17 cellular contexts compared by ENCODE assay signal in the genomic region with DNA sequence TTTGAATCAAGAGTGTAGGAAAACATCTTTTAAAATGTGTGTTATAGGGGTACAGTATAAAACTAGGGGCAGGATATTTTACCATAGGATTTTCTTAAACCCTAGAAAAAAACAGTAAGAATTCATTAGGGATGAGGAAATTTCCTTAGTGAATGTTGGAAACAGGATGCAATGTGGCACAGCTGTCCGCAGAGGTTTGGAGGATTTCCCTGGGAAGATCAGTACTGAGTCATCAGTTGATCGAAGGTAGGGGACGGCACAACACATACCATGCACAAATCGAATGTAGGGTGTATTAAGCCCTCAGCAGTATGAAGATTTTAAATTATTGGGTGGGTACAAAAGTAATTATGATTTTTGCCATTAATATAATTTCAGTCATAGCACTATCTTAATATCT. TPM values are rescaled to one million over a fixed set of nuclear protein-coding genes. Genes with fewer than 3 reads are reported as not detected.
DNase-seq lines count a peak whose midpoint lies in the region; ATAC-seq and TF ChIP-seq lines count a peak whose summit lies in the region.
"Had no signal": no experiment of that assay in that cellular context is flagged by ENCODE, and none has a peak within 500 bp of the region (broad histone marks: within the 10 kb centered on the region; RNA-seq: fewer than 3 reads in every experiment).

No MANE protein-coding gene starts in this region.

- no peak overlapping the region for H2AK5ac ChIP-seq in mesenchymal stem cell (ENCODE audit: low read length, severe bottlenecking)

- H3K4me1 ChIP-seq in ACC112 (ENCODE audit: control insufficient read depth, insufficient read depth, low read length, unreplicated experiment) (peaks cover 69% of the 10 kb centered on the region), KMS-11 (ENCODE audit: low read depth, poor library complexity, severe bottlenecking) (peaks cover 98% of the 10 kb centered on the region), mesenchymal stem cell (ENCODE audit: control insufficient read depth, insufficient read depth, low read depth, low read length) (no peaks in the 10 kb centered on the region), lower lobe of right lung (peaks cover 31% of the 10 kb centered on the region), adrenal gland (replicated peaks in 1 of 2) (peaks cover 13 to 48% of the 10 kb centered on the region in 2 donors)

- no peak for ATAC-seq in lower lobe of right lung
- ATAC-seq: CD8-positive, alpha-beta T cell; esophagus mucosa; T-cell had no signal

- H3K9ac ChIP-seq in KMS-11 (no peak overlapping the region), mesenchymal stem cell (ENCODE audit: low read length) (peak overlapping the region; percentile 12)

- no peak for TF ChIP-seq POLR2A in adrenal gland (IDR thresholded peaks at IDR 0.05)

- H4K8ac ChIP-seq in mesenchymal stem cell (ENCODE audit: low read length) = no peak overlapping the region

- H3K23ac ChIP-seq in mesenchymal stem cell (ENCODE audit: low read length in 2 of 2) = no peak overlapping the region

- H3K4me2 ChIP-seq in KMS-11 = peak overlapping the region; percentile 76
- H3K4me2 ChIP-seq in mesenchymal stem cell (ENCODE audit: low read length, poor library complexity, severe bottlenecking) = no peak overlapping the region

- H2BK12ac ChIP-seq in mesenchymal stem cell (ENCODE audit: low read length in 2 of 2) = no peak overlapping the region

- H3K27ac ChIP-seq in ACC112 (ENCODE audit: low read depth, low read length) = peak overlapping the region; percentile 18; the same call in 1 of the 2 replicates
- H3K27ac ChIP-seq in KMS-11 = peak overlapping the region; percentile 96; the same call in 1 of the 2 replicates
- H3K27ac ChIP-seq in mesenchymal stem cell (ENCODE audit: low read length, poor library complexity, severe bottlenecking) = no peak overlapping the region
- H3K27ac ChIP-seq in lower lobe of right lung = no peak overlapping the region
- no peak overlapping the region for H3K27ac ChIP-seq in adrenal gland

- H4K91ac ChIP-seq in mesenchymal stem cell (ENCODE audit: low read length) = no peak overlapping the region

- H2BK5ac ChIP-seq in mesenchymal stem cell (ENCODE audit: low read depth, low read length, poor library complexity, severe bottlenecking) = no peak overlapping the region

- H3K36me3 ChIP-seq in ACC112 (ENCODE audit: insufficient read depth, low read length) (peaks cover 21% of the 10 kb centered on the region; the same call in 1 of the 2 replicates), KMS-11 (ENCODE audit: insufficient read depth) (no peaks in the 10 kb centered on the region; the same call in 1 of the 2 replicates), mesenchymal stem cell (ENCODE audit: control insufficient read depth in 1 of 2, insufficient read depth in 2 of 2, low read depth in 1 of 2, low read length in 2 of 2) (peaks cover under 1 to 9% of the 10 kb centered on the region in 2 experiments), lower lobe of right lung (no peaks in the 10 kb centered on the region), adrenal gland (replicated peaks in 1 of 2) (no peaks in the 10 kb centered on the region)

- H2AFZ ChIP-seq in ACC112 (ENCODE audit: low read length, unreplicated experiment) (no peak overlapping the region), KMS-11 (ENCODE audit: low read depth) (no peak overlapping the region), mesenchymal stem cell (ENCODE audit: low read depth, low read length) (no peak overlapping the region)

- H3K27me3 ChIP-seq in ACC112 (ENCODE audit: insufficient read depth, low read length) (no peaks in the 10 kb centered on the region), KMS-11 (ENCODE audit: insufficient read depth, low read depth) (no peaks in the 10 kb centered on the region), mesenchymal stem cell (ENCODE audit: control insufficient read depth in 1 of 2, insufficient read depth in 1 of 2, low read length in 2 of 2) (no peaks in the 10 kb centered on the region), lower lobe of right lung (ENCODE audit: low read depth) (no peaks in the 10 kb centered on the region), adrenal gland (no peaks in the 10 kb centered on the region)

- H3K9me3 ChIP-seq in mesenchymal stem cell (ENCODE audit: control insufficient read depth, low read length) = no peaks in the 10 kb centered on the region
- no peaks in the 10 kb centered on the region for H3K9me3 ChIP-seq in lower lobe of right lung
- no peaks in the 10 kb centered on the region for H3K9me3 ChIP-seq in adrenal gland (replicated peaks in 1 of 3)

- no peak overlapping the region for H2BK120ac ChIP-seq in mesenchymal stem cell (ENCODE audit: low read depth, low read length)

- H2BK15ac ChIP-seq in mesenchymal stem cell (ENCODE audit: low read depth, poor library complexity, severe bottlenecking) = no peak overlapping the region

- H3K14ac ChIP-seq in mesenchymal stem cell (ENCODE audit: low read length in 2 of 2) = no peak overlapping the region

- DNase-seq in dermis blood vessel endothelial cell = peak; percentile 56
- DNase-seq in mesenchymal stem cell = peak; percentile 84
- DNase-seq in NCI-H1048 (lab: John Stamatoyannopoulos, UW) = no peak
- no peak for DNase-seq in NCI-H345 treated with DMSO at 0.1 percent for 48 hours (lab: John Stamatoyannopoulos, UW; ENCODE audit: unreplicated experiment)
- no peak for DNase-seq in lower lobe of right lung
- no peak for DNase-seq in adrenal gland
- DNase-seq: activated CD4-positive, alpha-beta T cell treated with anti-CD3 and anti-CD28 coated beads, Interleukin-2, amount 50 U/mL, for 48 hours; activated naive CD4-positive, alpha-beta T cell treated with anti-CD3 and anti-CD28 coated beads, Interleukin-2, amount 50 U/mL, for 16 hours; activated T-cell treated with anti-CD3 and anti-CD28 coated beads, Interleukin-2, amount 50 U/mL, for 1 hour; CD8-positive, alpha-beta T cell; NCI-H1930; NCI-H446; NK-92 treated with Interleukin-12 subunit alpha and Interleukin-12 subunit beta, amount 100 ng/mL, for 24 hours; T-cell had no signal

- TF ChIP-seq CTCF in KMS-11 (conservative IDR thresholded peaks at IDR 0.05; ENCODE audit: low read depth, low read length) (no peak), lower lobe of right lung (IDR thresholded peaks at IDR 0.05) (no peak), adrenal gland (IDR thresholded peaks at IDR 0.05) (no peak)

- H3K79me2 ChIP-seq in ACC112 (ENCODE audit: control insufficient read depth, insufficient read depth, low read length, unreplicated experiment) (peaks cover 94% of the 10 kb centered on the region), KMS-11 (ENCODE audit: insufficient read depth, low read depth) (peaks cover 97% of the 10 kb centered on the region)

- H3K4ac ChIP-seq in mesenchymal stem cell (ENCODE audit: low read depth in 1 of 2, low read length in 2 of 2) = no peak overlapping the region

- peaks cover 3% of the 10 kb centered on the region for H3K79me1 ChIP-seq in mesenchymal stem cell (replicated peaks; ENCODE audit: low read length, poor library complexity, severe bottlenecking)

- H4K20me1 ChIP-seq in KMS-11 (ENCODE audit: insufficient read depth) = no peaks in the 10 kb centered on the region

- H3K18ac ChIP-seq in mesenchymal stem cell (ENCODE audit: low read depth in 1 of 2, low read length in 2 of 2) = no peak overlapping the region

- WGBS in mesenchymal stem cell = 30% methylated on average over 3 of the region's 4 CpGs
- WGBS in adrenal gland, 4 donors = 44 to 69% (median 58%) methylated on average over 4 of the region's 4 CpGs

- no peak overlapping the region for H3K4me3 ChIP-seq in ACC112 (ENCODE audit: low read depth, low read length)
- H3K4me3 ChIP-seq in KMS-11 (IDR thresholded peaks at IDR 0.05; ENCODE audit: insufficient read depth, low read depth, low read length) = no peak overlapping the region
- no peak overlapping the region for H3K4me3 ChIP-seq in mesenchymal stem cell (ENCODE audit: insufficient read depth in 1 of 2, low read depth in 1 of 2, low read length in 2 of 2)
- H3K4me3 ChIP-seq in lower lobe of right lung = no peak overlapping the region
- H3K4me3 ChIP-seq in adrenal gland = no peak overlapping the region

- intact Hi-C loops in lower lobe of right lung (cut with DNase I) (no loop called here), adrenal gland (cut with DNase I) (no loop called here)

RNA-seq across cellular contexts. Expression of a gene that starts 49.9 kb away (rescaled TPM):
- 126 and 138 TPM in 2 replicates for total RNA-seq in dermis blood vessel endothelial cell
- 183 TPM for polyA plus RNA-seq in mesenchymal stem cell (2013, experiment 1 of 2)
- polyA plus RNA-seq in mesenchymal stem cell (2013, experiment 2 of 2) = 178 TPM
- 153 TPM for total RNA-seq in lower lobe of right lung
- 100 to 1,000 TPM in 6 of 8 donors, 10 to 100 TPM in 2; 66.6 to 228 (median 128) TPM for total RNA-seq in adrenal gland
- polyA plus RNA-seq in adrenal gland = 100 to 1,000 TPM in 1 of 3 donors, 10 to 100 TPM in 1, 1 to 10 TPM in 1; 9.9 to 124 (median 15.2) TPM

Comparison
In these comparisons a context has a peak if more than half of its experiments do, and no peak if none do; other contexts are left out.
1. H3K27ac ChIP-seq: peak in ACC112 (single experiment) and KMS-11 (single experiment); none in mesenchymal stem cell (single experiment), lower lobe of right lung (single experiment) and adrenal gland (0 of 5).
2. DNase-seq: peak in dermis blood vessel endothelial cell (single experiment) and mesenchymal stem cell (single experiment); none in NCI-H1048 (single experiment), NCI-H345 treated with DMSO at 0.1 percent for 48 hours (single experiment), lower lobe of right lung (single experiment) and adrenal gland (0 of 7).